ENCODE assay signal across 22 cellular contexts in the genomic region with DNA sequence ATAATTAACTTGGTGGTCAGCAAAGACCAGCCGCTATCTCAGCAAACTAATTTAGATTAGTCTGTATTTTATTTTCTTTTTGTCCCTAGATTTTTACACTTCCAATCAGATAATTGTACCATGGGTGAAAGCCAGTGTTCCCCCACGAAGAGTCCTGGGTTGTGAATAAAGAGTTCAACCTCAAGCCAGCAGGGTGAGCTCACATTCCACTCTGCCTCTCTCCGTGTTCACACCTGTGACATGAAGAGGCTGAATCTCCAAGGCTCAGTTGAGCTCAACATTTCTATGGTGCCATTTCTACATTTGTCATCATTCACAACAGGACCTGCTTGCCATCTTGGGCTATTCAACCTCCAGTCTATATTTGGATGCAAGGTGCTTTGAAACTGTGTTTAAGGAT.
DNase-seq lines count a peak whose midpoint lies in the region; ATAC-seq and TF ChIP-seq lines count a peak whose summit lies in the region.
"Had no signal": no experiment of that assay in that cellular context is flagged by ENCODE, and none has a peak within 500 bp of the region (broad histone marks: within the 10 kb centered on the region; RNA-seq: fewer than 3 reads in every experiment).

No MANE protein-coding gene starts in this region.

- peak; percentile 32; the same call in 1 of the 2 replicates for ATAC-seq in WTC11
- ATAC-seq: activated naive CD8-positive, alpha-beta T cell treated with anti-CD3 and anti-CD28 coated beads, Interleukin-2, amount 50 U/mL, for 24 hours; GM23338; heart right ventricle; SK-N-SH treated with all-trans-retinoic acid at 6 μM for 48 hours had no signal

- 50% methylated on average over 3 of the region's 3 CpGs for WGBS in prostate gland
- 53 to 60% methylated on average over 3 of the region's 3 CpGs for WGBS in tibial nerve, 2 donors

- intact Hi-C loops in prostate gland (cut with DNase I): no loop called here

- CTCF ChIA-PET in WTC11 (lab: Charles Lee): interaction anchor here (0.5 kb wide), 2 partner anchors 71 to 263 kb away, joined by 3 read pairs; no protein-coding TSS in a partner anchor

- H3K36me3 Mint-ChIP-seq in WTC11: peaks cover 21% of the 10 kb centered on the region
- no peaks in the 10 kb centered on the region for H3K36me3 Mint-ChIP-seq in neural crest cell (ENCODE audit: low read depth)
- H3K36me3 Mint-ChIP-seq: activated CD4-positive, alpha-beta memory T cell treated with anti-CD3 and anti-CD28 coated beads for 36 hours; immature natural killer cell had no signal

- no peak overlapping the region for H3K27ac ChIP-seq in prostate gland
- no peak overlapping the region for H3K27ac ChIP-seq in tibial nerve
- H3K27ac ChIP-seq in SJCRH30: no peak overlapping the region
- H3K27ac ChIP-seq: heart right ventricle, thoracic aorta had no signal

- no peak for TF ChIP-seq POLR2A in prostate gland (IDR thresholded peaks at IDR 0.05)
- no peak for TF ChIP-seq POLR2A in tibial nerve (IDR thresholded peaks at IDR 0.05)

- H3K27ac Mint-ChIP-seq in WTC11: no peak overlapping the region
- no peak overlapping the region for H3K27ac Mint-ChIP-seq in neural crest cell (ENCODE audit: unreplicated experiment)
- H3K27ac Mint-ChIP-seq: activated B cell treated with CpG ODN at 0.5 μM for 24 hours; activated CD4-positive, alpha-beta memory T cell treated with anti-CD3 and anti-CD28 coated beads for 36 hours; activated naive CD8-positive, alpha-beta T cell treated with anti-CD3 and anti-CD28 coated beads, Interleukin-2, amount 50 U/mL, for 24 hours; GM23338; immature natural killer cell; T-helper 2 cell treated with Interferon-gamma antibody and Interleukin-4, amounts not matched to agents 5 μg/mL and 100 μg/mL, for 36 hours had no signal

- DNase-seq in NCI-H2107 treated with DMSO at 0.1 percent for 48 hours (lab: John Stamatoyannopoulos, UW; ENCODE audit: unreplicated experiment) (peak; percentile 15), NCI-H2107 (lab: John Stamatoyannopoulos, UW) (no peak), NCI-H146 (lab: John Stamatoyannopoulos, UW) (peak; percentile 54), WTC11 (ENCODE audit: low spot score) (no peak), neural crest cell (ENCODE audit: low read depth, low spot score) (no peak), prostate gland (ENCODE audit: low spot score) (no peak), tibial nerve (ENCODE audit: low spot score in 2 of 2) (no peak), SJCRH30 (no peak)
- DNase-seq: activated B cell treated with CpG ODN at 0.5 μM for 24 hours; activated CD4-positive, alpha-beta memory T cell treated with anti-CD3 and anti-CD28 coated beads for 36 hours; activated effector memory CD4-positive, alpha-beta T cell treated with Interleukin-2 at 50 U/mL for 16 hours; activated naive CD8-positive, alpha-beta T cell treated with anti-CD3 and anti-CD28 coated beads, Interleukin-2, amount 50 U/mL, for 24 hours; BE2C; Caco-2; EL; heart right ventricle; immature natural killer cell; NCI-H1105 treated with DMSO at 0.1 percent for 48 hours had no signal

- no peak overlapping the region for H3K4me3 Mint-ChIP-seq in WTC11
- H3K4me3 Mint-ChIP-seq in neural crest cell: no peak overlapping the region
- H3K4me3 Mint-ChIP-seq: activated B cell treated with CpG ODN at 0.5 μM for 24 hours; activated CD4-positive, alpha-beta memory T cell treated with anti-CD3 and anti-CD28 coated beads for 36 hours; activated naive CD8-positive, alpha-beta T cell treated with anti-CD3 and anti-CD28 coated beads, Interleukin-2, amount 50 U/mL, for 24 hours; GM23338; immature natural killer cell; T-helper 2 cell treated with Interferon-gamma antibody and Interleukin-4, amounts not matched to agents 5 μg/mL and 100 μg/mL, for 36 hours had no signal

- H3K4me1 ChIP-seq in prostate gland (replicated peaks): no peaks in the 10 kb centered on the region
- H3K4me1 ChIP-seq in tibial nerve: no peaks in the 10 kb centered on the region
- no peaks in the 10 kb centered on the region for H3K4me1 ChIP-seq in SJCRH30
- H3K4me1 ChIP-seq: BE2C, Caco-2, heart right ventricle had no signal

- H3K27me3 ChIP-seq in prostate gland (replicated peaks; ENCODE audit: insufficient read depth): no peaks in the 10 kb centered on the region
- H3K27me3 ChIP-seq in tibial nerve: no peaks in the 10 kb centered on the region
- no peaks in the 10 kb centered on the region for H3K27me3 ChIP-seq in SJCRH30
- H3K27me3 ChIP-seq: BE2C had no signal

- TF ChIP-seq CTCF in WTC11 (IDR thresholded peaks at IDR 0.05): no peak
- TF ChIP-seq CTCF in neural crest cell (conservative IDR thresholded peaks at IDR 0.05): peak; percentile 42
- peak in 1 of 4 experiments; percentile 10 for TF ChIP-seq CTCF in prostate gland (IDR thresholded peaks at IDR 0.05)
- TF ChIP-seq CTCF in tibial nerve (IDR thresholded peaks at IDR 0.05): no peak

- H3K9me3 ChIP-seq in prostate gland (no peaks in the 10 kb centered on the region), tibial nerve (no peaks in the 10 kb centered on the region), SJCRH30 (replicated peaks) (no peaks in the 10 kb centered on the region)
- H3K9me3 ChIP-seq: BE2C, Caco-2, thoracic aorta had no signal

- H3K4me3 ChIP-seq in prostate gland: no peak overlapping the region
- H3K4me3 ChIP-seq in tibial nerve: no peak overlapping the region
- H3K4me3 ChIP-seq in SJCRH30: no peak overlapping the region
- H3K4me3 ChIP-seq: GM23338, heart right ventricle, thoracic aorta had no signal

- no peak for TF ChIP-seq EP300 in tibial nerve (IDR thresholded peaks at IDR 0.05)

- H3K27me3 Mint-ChIP-seq in WTC11 (ENCODE audit: low read depth) (peaks cover 48% of the 10 kb centered on the region), neural crest cell (ENCODE audit: low read depth) (no peaks in the 10 kb centered on the region)
- H3K27me3 Mint-ChIP-seq: activated B cell treated with CpG ODN at 0.5 μM for 24 hours; activated CD4-positive, alpha-beta memory T cell treated with anti-CD3 and anti-CD28 coated beads for 36 hours; activated naive CD8-positive, alpha-beta T cell treated with anti-CD3 and anti-CD28 coated beads, Interleukin-2, amount 50 U/mL, for 24 hours had no signal

- no peaks in the 10 kb centered on the region for H3K36me3 ChIP-seq in prostate gland
- no peaks in the 10 kb centered on the region for H3K36me3 ChIP-seq in tibial nerve
- H3K36me3 ChIP-seq in SJCRH30: no peaks in the 10 kb centered on the region
- H3K36me3 ChIP-seq: BE2C, heart right ventricle, thoracic aorta had no signal

- H3K9me3 Mint-ChIP-seq in WTC11 (peaks cover 36% of the 10 kb centered on the region), neural crest cell (no peaks in the 10 kb centered on the region)
- H3K9me3 Mint-ChIP-seq: activated B cell treated with CpG ODN at 0.5 μM for 24 hours; activated CD4-positive, alpha-beta memory T cell treated with anti-CD3 and anti-CD28 coated beads for 36 hours; activated naive CD8-positive, alpha-beta T cell treated with anti-CD3 and anti-CD28 coated beads, Interleukin-2, amount 50 U/mL, for 24 hours; immature natural killer cell; T-helper 2 cell treated with Interferon-gamma antibody and Interleukin-4, amounts not matched to agents 5 μg/mL and 100 μg/mL, for 36 hours had no signal

- POLR2A ChIA-PET in WTC11 (lab: Charles Lee): no interaction called here

- 0 out of 2 replicates have a peak, but pooled peaks cover 4% of the 10 kb centered on the region for H3K4me1 Mint-ChIP-seq in WTC11
- no peaks in the 10 kb centered on the region for H3K4me1 Mint-ChIP-seq in neural crest cell
- H3K4me1 Mint-ChIP-seq: activated B cell treated with CpG ODN at 0.5 μM for 24 hours; activated naive CD8-positive, alpha-beta T cell treated with anti-CD3 and anti-CD28 coated beads, Interleukin-2, amount 50 U/mL, for 24 hours; GM23338; immature natural killer cell had no signal

TF ChIP-seq in WTC11, 78 proteins besides CTCF, POLR2A, EP300 and RAD21 (continues in another document):
- TF ChIP-seq JUN (CRISPR knock-in tag; IDR thresholded peaks at IDR 0.05): no peak
- no peak for TF ChIP-seq PRRX2 (CRISPR knock-in tag; IDR thresholded peaks at IDR 0.05)
- no peak for TF ChIP-seq MXD4 (CRISPR knock-in tag; IDR thresholded peaks at IDR 0.05; ENCODE audit: borderline replicate concordance)
- no peak for TF ChIP-seq NR1H2 (CRISPR knock-in tag; IDR thresholded peaks at IDR 0.05)
- TF ChIP-seq ZNF423 (CRISPR knock-in tag; IDR thresholded peaks at IDR 0.05): no peak
- no peak for TF ChIP-seq ZNF263 (CRISPR knock-in tag; IDR thresholded peaks at IDR 0.05; ENCODE audit: low read depth)
- TF ChIP-seq ZNF671 (CRISPR knock-in tag; IDR thresholded peaks at IDR 0.05): no peak
- TF ChIP-seq, protein P1, sequence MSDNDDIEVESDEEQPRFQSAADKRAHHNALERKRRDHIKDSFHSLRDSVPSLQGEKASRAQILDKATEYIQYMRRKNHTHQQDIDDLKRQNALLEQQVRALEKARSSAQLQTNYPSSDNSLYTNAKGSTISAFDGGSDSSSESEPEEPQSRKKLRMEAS (CRISPR knock-in tag; IDR thresholded peaks at IDR 0.05): no peak
- no peak for TF ChIP-seq ZNF396 (CRISPR knock-in tag; IDR thresholded peaks at IDR 0.05; ENCODE audit: borderline replicate concordance)
- TF ChIP-seq, protein P2, sequence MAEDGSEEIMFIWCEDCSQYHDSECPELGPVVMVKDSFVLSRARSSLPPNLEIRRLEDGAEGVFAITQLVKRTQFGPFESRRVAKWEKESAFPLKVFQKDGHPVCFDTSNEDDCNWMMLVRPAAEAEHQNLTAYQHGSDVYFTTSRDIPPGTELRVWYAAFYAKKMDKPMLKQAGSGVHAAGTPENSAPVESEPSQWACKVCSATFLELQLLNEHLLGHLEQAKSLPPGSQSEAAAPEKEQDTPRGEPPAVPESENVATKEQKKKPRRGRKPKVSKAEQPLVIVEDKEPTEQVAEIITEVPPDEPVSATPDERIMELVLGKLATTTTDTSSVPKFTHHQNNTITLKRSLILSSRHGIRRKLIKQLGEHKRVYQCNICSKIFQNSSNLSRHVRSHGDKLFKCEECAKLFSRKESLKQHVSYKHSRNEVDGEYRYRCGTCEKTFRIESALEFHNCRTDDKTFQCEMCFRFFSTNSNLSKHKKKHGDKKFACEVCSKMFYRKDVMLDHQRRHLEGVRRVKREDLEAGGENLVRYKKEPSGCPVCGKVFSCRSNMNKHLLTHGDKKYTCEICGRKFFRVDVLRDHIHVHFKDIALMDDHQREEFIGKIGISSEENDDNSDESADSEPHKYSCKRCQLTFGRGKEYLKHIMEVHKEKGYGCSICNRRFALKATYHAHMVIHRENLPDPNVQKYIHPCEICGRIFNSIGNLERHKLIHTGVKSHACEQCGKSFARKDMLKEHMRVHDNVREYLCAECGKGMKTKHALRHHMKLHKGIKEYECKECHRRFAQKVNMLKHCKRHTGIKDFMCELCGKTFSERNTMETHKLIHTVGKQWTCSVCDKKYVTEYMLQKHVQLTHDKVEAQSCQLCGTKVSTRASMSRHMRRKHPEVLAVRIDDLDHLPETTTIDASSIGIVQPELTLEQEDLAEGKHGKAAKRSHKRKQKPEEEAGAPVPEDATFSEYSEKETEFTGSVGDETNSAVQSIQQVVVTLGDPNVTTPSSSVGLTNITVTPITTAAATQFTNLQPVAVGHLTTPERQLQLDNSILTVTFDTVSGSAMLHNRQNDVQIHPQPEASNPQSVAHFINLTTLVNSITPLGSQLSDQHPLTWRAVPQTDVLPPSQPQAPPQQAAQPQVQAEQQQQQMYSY (CRISPR knock-in tag; IDR thresholded peaks at IDR 0.05): no peak
- TF ChIP-seq SMAD3 (CRISPR knock-in tag; IDR thresholded peaks at IDR 0.05; ENCODE audit: borderline replicate concordance): no peak

Comparison
In these comparisons a context has a peak if more than half of its experiments do, and no peak if none do; other contexts are left out.
1. DNase-seq: peak in NCI-H2107 treated with DMSO at 0.1 percent for 48 hours (single experiment) and NCI-H146 (single experiment); none in NCI-H2107 (single experiment), WTC11 (single experiment), neural crest cell (single experiment), prostate gland (single experiment), tibial nerve (0 of 2) and SJCRH30 (0 of 2).